ENCODE assay signal across 14 cellular contexts in genomic region chr10:28684157-28684985, GRCh38.
"Had no signal": no experiment of that assay in that cellular context is flagged by ENCODE, and none has a peak within 500 bp of the region (broad histone marks: within the 10 kb centered on the region; RNA-seq: fewer than 3 reads in every experiment).

No MANE protein-coding gene starts in this region.

- H3K36me3 Mint-ChIP-seq: activated CD4-positive, alpha-beta memory T cell treated with anti-CD3 and anti-CD28 coated beads for 36 hours; activated naive CD8-positive, alpha-beta T cell treated with anti-CD3 and anti-CD28 coated beads, Interleukin-2, amount 10 ng/mL, durations not matched to agents 7 days and 5 days; immature natural killer cell had no signal

- DNase-seq: activated CD4-positive, alpha-beta memory T cell treated with anti-CD3 and anti-CD28 coated beads for 36 hours; activated CD4-positive, alpha-beta T cell treated with anti-CD3 and anti-CD28 coated beads for 1 hour; activated naive CD8-positive, alpha-beta T cell treated with anti-CD3 and anti-CD28 coated beads, Interleukin-2, amount 10 ng/mL, durations not matched to agents 7 days and 5 days; activated T-cell treated with anti-CD3 and anti-CD28 coated beads, Interleukin-2, amount 50 U/mL, for 72 hours; anterior cingulate cortex; foreskin fibroblast; glutamatergic neuron; immature natural killer cell; mammary epithelial cell; ovary; uterus had no signal

- H3K36me3 ChIP-seq: neural progenitor cell, ovary, uterus had no signal

- H3K9me3 Mint-ChIP-seq: activated CD4-positive, alpha-beta memory T cell treated with anti-CD3 and anti-CD28 coated beads for 36 hours; activated naive CD8-positive, alpha-beta T cell treated with anti-CD3 and anti-CD28 coated beads, Interleukin-2, amount 10 ng/mL, durations not matched to agents 7 days and 5 days; activated T-cell treated with anti-CD3 and anti-CD28 coated beads, Interleukin-2, amount 50 U/mL, for 72 hours; immature natural killer cell; neural progenitor cell; T-helper 2 cell treated with Interferon-gamma antibody and Interleukin-4, amounts not matched to agents 5 μg/mL and 100 μg/mL, for 36 hours had no signal

- H3K9ac ChIP-seq: neural progenitor cell had no signal

- H3K4me1 ChIP-seq: uterus had no signal

- ATAC-seq: activated T-cell treated with anti-CD3 and anti-CD28 coated beads, Interleukin-2, amount 50 U/mL, for 72 hours had no signal

- H3K4me3 ChIP-seq: esophagus muscularis mucosa, neural progenitor cell, ovary, uterus had no signal

- H3K27ac Mint-ChIP-seq: activated CD4-positive, alpha-beta memory T cell treated with anti-CD3 and anti-CD28 coated beads for 36 hours; activated naive CD8-positive, alpha-beta T cell treated with anti-CD3 and anti-CD28 coated beads, Interleukin-2, amount 10 ng/mL, durations not matched to agents 7 days and 5 days; activated T-cell treated with anti-CD3 and anti-CD28 coated beads, Interleukin-2, amount 50 U/mL, for 72 hours; immature natural killer cell; neural progenitor cell; T-helper 2 cell treated with Interferon-gamma antibody and Interleukin-4, amounts not matched to agents 5 μg/mL and 100 μg/mL, for 36 hours had no signal

- H3K4me3 Mint-ChIP-seq: activated CD4-positive, alpha-beta memory T cell treated with anti-CD3 and anti-CD28 coated beads for 36 hours; activated naive CD8-positive, alpha-beta T cell treated with anti-CD3 and anti-CD28 coated beads, Interleukin-2, amount 10 ng/mL, durations not matched to agents 7 days and 5 days; activated T-cell treated with anti-CD3 and anti-CD28 coated beads, Interleukin-2, amount 50 U/mL, for 72 hours; immature natural killer cell; neural progenitor cell; T-helper 2 cell treated with Interferon-gamma antibody and Interleukin-4, amounts not matched to agents 5 μg/mL and 100 μg/mL, for 36 hours had no signal

- H2AFZ ChIP-seq: neural progenitor cell had no signal

- H3K9me3 ChIP-seq: esophagus muscularis mucosa, ovary, uterus had no signal

- H3K4me2 ChIP-seq: neural progenitor cell had no signal

- H3K27ac ChIP-seq: esophagus muscularis mucosa, neural progenitor cell, ovary, uterus had no signal

- H3K27me3 ChIP-seq: ovary, uterus had no signal
